18 cellular contexts compared by ENCODE assay signal in the genomic region with DNA sequence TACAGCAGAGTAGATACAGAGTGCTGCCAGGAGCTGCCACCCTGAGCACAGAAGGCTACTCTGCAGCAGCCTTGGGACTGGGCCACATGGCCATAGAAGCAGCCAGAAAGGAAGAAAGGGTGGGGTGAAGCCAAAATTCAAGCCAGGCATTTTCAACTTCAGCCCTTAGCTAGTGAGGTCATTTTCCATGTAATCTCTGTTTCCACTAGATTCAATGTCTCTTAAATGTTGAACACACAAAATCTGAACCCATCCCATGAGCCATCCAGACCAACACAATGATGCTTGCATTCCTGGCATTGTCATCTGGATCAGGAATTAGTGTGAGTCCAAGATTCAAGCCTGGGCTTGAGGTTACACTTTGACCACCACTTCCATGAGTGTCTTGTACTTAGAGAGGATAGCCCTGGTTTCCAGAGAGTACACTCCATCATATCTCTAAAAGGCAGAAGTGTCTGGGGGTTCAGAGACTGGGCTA.
DNase-seq lines count a peak whose midpoint lies in the region; ATAC-seq, FAIRE-seq and TF ChIP-seq lines count a peak whose summit lies in the region.
"Had no signal": no experiment of that assay in that cellular context is flagged by ENCODE, and none has a peak within 500 bp of the region (broad histone marks: within the 10 kb centered on the region; RNA-seq: fewer than 3 reads in every experiment).

No MANE protein-coding gene starts in this region.

- peaks cover 19% of the 10 kb centered on the region for H3K4me1 Mint-ChIP-seq in astrocyte (ENCODE audit: low read depth, unreplicated experiment)
- H3K4me1 Mint-ChIP-seq in activated CD8-positive, alpha-beta T cell treated with anti-CD3 and anti-CD28 coated beads for 36 hours (ENCODE audit: low read depth), result no peaks in the 10 kb centered on the region
- H3K4me1 Mint-ChIP-seq: stimulated activated effector memory CD8-positive, alpha-beta T cell treated with anti-CD3 and anti-CD28 coated beads, Interleukin-12 subunit alpha, Interleukin-12 subunit beta, amount 100 ng/mL, for 72 hours had no signal

- H3K4me3 ChIP-seq in GM23248, result no peak overlapping the region
- H3K4me3 ChIP-seq in astrocyte (ENCODE audit: insufficient read depth, low read depth, low read length), result no peak overlapping the region
- H3K4me3 ChIP-seq: left lung, right lobe of liver, SK-N-MC had no signal

- intact Hi-C loops in activated CD8-positive, alpha-beta T cell treated with anti-CD3 and anti-CD28 coated beads for 36 hours (cut with micrococcal nuclease), result no loop called here

- H3K79me2 ChIP-seq in GM23248 (ENCODE audit: insufficient read depth) (no peaks in the 10 kb centered on the region), astrocyte (ENCODE audit: insufficient read depth, low read length) (no peaks in the 10 kb centered on the region)

- TF ChIP-seq CTCF in astrocyte (IDR thresholded peaks at IDR 0.05; ENCODE audit: insufficient read depth, low read depth, low read length) (no peak), foreskin keratinocyte (conservative IDR thresholded peaks at IDR 0.05) (no peak)
- TF ChIP-seq CTCF in activated CD8-positive, alpha-beta T cell treated with anti-CD3 and anti-CD28 coated beads for 36 hours (IDR thresholded peaks at IDR 0.05), result no peak

- peaks cover 8% of the 10 kb centered on the region for H3K9me3 Mint-ChIP-seq in astrocyte (ENCODE audit: unreplicated experiment)
- no peaks in the 10 kb centered on the region for H3K9me3 Mint-ChIP-seq in activated CD8-positive, alpha-beta T cell treated with anti-CD3 and anti-CD28 coated beads for 36 hours
- H3K9me3 Mint-ChIP-seq: activated T-cell treated with anti-CD3 and anti-CD28 coated beads, Interleukin-2, amount 50 U/mL, for 24 hours had no signal

- H3K4me3 Mint-ChIP-seq in astrocyte (ENCODE audit: unreplicated experiment), result peak overlapping the region; percentile 48
- no peak overlapping the region for H3K4me3 Mint-ChIP-seq in activated CD8-positive, alpha-beta T cell treated with anti-CD3 and anti-CD28 coated beads for 36 hours
- H3K4me3 Mint-ChIP-seq: activated CD8-positive, alpha-beta T cell treated with anti-CD3 and anti-CD28 coated beads, Interleukin-2, amount 10 ng/mL, durations not matched to agents 7 days and 5 days; activated T-cell treated with anti-CD3 and anti-CD28 coated beads, Interleukin-2, amount 50 U/mL, for 24 hours; stimulated activated effector memory CD8-positive, alpha-beta T cell treated with anti-CD3 and anti-CD28 coated beads, Interleukin-12 subunit alpha, Interleukin-12 subunit beta, amount 100 ng/mL, for 72 hours had no signal

- H4K20me1 ChIP-seq in GM23248 (ENCODE audit: insufficient read depth), result no peaks in the 10 kb centered on the region
- no peaks in the 10 kb centered on the region for H4K20me1 ChIP-seq in astrocyte (ENCODE audit: insufficient read depth, low read length)

- H3K36me3 Mint-ChIP-seq in astrocyte (ENCODE audit: low read depth, unreplicated experiment), result no peaks in the 10 kb centered on the region
- no peaks in the 10 kb centered on the region for H3K36me3 Mint-ChIP-seq in activated CD8-positive, alpha-beta T cell treated with anti-CD3 and anti-CD28 coated beads for 36 hours (ENCODE audit: low read depth)
- H3K36me3 Mint-ChIP-seq: stimulated activated effector memory CD8-positive, alpha-beta T cell treated with anti-CD3 and anti-CD28 coated beads, Interleukin-12 subunit alpha, Interleukin-12 subunit beta, amount 100 ng/mL, for 72 hours had no signal

- no peaks in the 10 kb centered on the region for H3K27me3 ChIP-seq in GM23248 (replicated peaks; ENCODE audit: insufficient read depth)
- H3K27me3 ChIP-seq in astrocyte (ENCODE audit: insufficient read depth, low read length), result no peaks in the 10 kb centered on the region
- H3K27me3 ChIP-seq in foreskin keratinocyte, result no peaks in the 10 kb centered on the region
- H3K27me3 ChIP-seq: left lung, right lobe of liver had no signal

- H3K4me1 ChIP-seq in GM23248 (ENCODE audit: insufficient read depth), result peaks cover 16% of the 10 kb centered on the region
- H3K4me1 ChIP-seq in astrocyte (ENCODE audit: insufficient read depth, low read length), result peaks cover 4% of the 10 kb centered on the region
- peaks cover 3% of the 10 kb centered on the region for H3K4me1 ChIP-seq in foreskin keratinocyte
- H3K4me1 ChIP-seq: left lung, right lobe of liver had no signal

- no peaks in the 10 kb centered on the region for H3K9me3 ChIP-seq in GM23248 (ENCODE audit: low read depth)
- no peaks in the 10 kb centered on the region for H3K9me3 ChIP-seq in astrocyte (ENCODE audit: insufficient read depth, low read depth, low read length)
- H3K9me3 ChIP-seq: left lung, right lobe of liver had no signal

- H2AFZ ChIP-seq in GM23248, result no peak overlapping the region
- no peak overlapping the region for H2AFZ ChIP-seq in astrocyte (ENCODE audit: low read depth, low read length)

- in situ Hi-C loops in GM23248 (cut with MboI), result no loop called here

- H3K9ac ChIP-seq in GM23248, result no peak overlapping the region
- H3K9ac ChIP-seq in astrocyte (ENCODE audit: low read length), result no peak overlapping the region

- DNase-seq in GM23248 (peak; percentile 49), astrocyte (ENCODE audit: low read depth) (peak; percentile 76), foreskin keratinocyte (peak; percentile 49 to 76), pons (ENCODE audit: low spot score) (peak; percentile 22), midbrain (lab: John Stamatoyannopoulos, UW) (no peak), DMS79 (lab: John Stamatoyannopoulos, UW) (no peak)
- DNase-seq in activated CD8-positive, alpha-beta T cell treated with anti-CD3 and anti-CD28 coated beads for 36 hours, result no peak
- DNase-seq: activated CD4-positive, CD25-positive, alpha-beta regulatory T cell; activated CD8-positive, alpha-beta T cell treated with anti-CD3 and anti-CD28 coated beads, Interleukin-2, amount 10 ng/mL, durations not matched to agents 7 days and 5 days; activated naive CD4-positive, alpha-beta T cell treated with anti-CD3 and anti-CD28 coated beads, Interleukin-2, amount 50 U/mL, for 16 hours; activated T-cell treated with anti-CD3 and anti-CD28 coated beads, Interleukin-2, amount 50 U/mL, for 24 hours; H7; left lung; NCI-H1694; NCI-H2227 treated with DMSO at 0.1 percent for 48 hours; right lobe of liver had no signal

- H3K4me2 ChIP-seq in GM23248 (ENCODE audit: unreplicated experiment), result no peak overlapping the region
- H3K4me2 ChIP-seq in astrocyte (ENCODE audit: low read length), result no peak overlapping the region

- FAIRE-seq in astrocyte (lab: Jason Lieb, UNC), result no peak

- peak; percentile 38 for ATAC-seq in foreskin keratinocyte
- no peak for ATAC-seq in activated CD8-positive, alpha-beta T cell treated with anti-CD3 and anti-CD28 coated beads for 36 hours
- ATAC-seq: activated CD8-positive, alpha-beta T cell treated with anti-CD3 and anti-CD28 coated beads, Interleukin-2, amount 10 ng/mL, durations not matched to agents 7 days and 5 days; left lung; right lobe of liver; stimulated activated effector memory CD8-positive, alpha-beta T cell treated with anti-CD3 and anti-CD28 coated beads, Interleukin-12 subunit alpha, Interleukin-12 subunit beta, amount 100 ng/mL, for 72 hours had no signal

- H3K36me3 ChIP-seq in GM23248 (ENCODE audit: low read depth) (no peaks in the 10 kb centered on the region), astrocyte (ENCODE audit: insufficient read depth, low read length) (no peaks in the 10 kb centered on the region)
- H3K36me3 ChIP-seq: left lung, right lobe of liver had no signal

- H3K27ac Mint-ChIP-seq in astrocyte (ENCODE audit: unreplicated experiment), result peak overlapping the region; percentile 97
- no peak overlapping the region for H3K27ac Mint-ChIP-seq in activated CD8-positive, alpha-beta T cell treated with anti-CD3 and anti-CD28 coated beads for 36 hours
- H3K27ac Mint-ChIP-seq: activated CD8-positive, alpha-beta T cell treated with anti-CD3 and anti-CD28 coated beads, Interleukin-2, amount 10 ng/mL, durations not matched to agents 7 days and 5 days; activated T-cell treated with anti-CD3 and anti-CD28 coated beads, Interleukin-2, amount 50 U/mL, for 24 hours; stimulated activated effector memory CD8-positive, alpha-beta T cell treated with anti-CD3 and anti-CD28 coated beads, Interleukin-12 subunit alpha, Interleukin-12 subunit beta, amount 100 ng/mL, for 72 hours had no signal

- no peaks in the 10 kb centered on the region for H3K9me2 ChIP-seq in GM23248 (ENCODE audit: insufficient read depth)

- peaks cover 13% of the 10 kb centered on the region for H3K27me3 Mint-ChIP-seq in astrocyte (ENCODE audit: low read depth, unreplicated experiment)
- no peaks in the 10 kb centered on the region for H3K27me3 Mint-ChIP-seq in activated CD8-positive, alpha-beta T cell treated with anti-CD3 and anti-CD28 coated beads for 36 hours
- H3K27me3 Mint-ChIP-seq: activated T-cell treated with anti-CD3 and anti-CD28 coated beads, Interleukin-2, amount 50 U/mL, for 24 hours had no signal

- no peak overlapping the region for H3K27ac ChIP-seq in GM23248
- no peak overlapping the region for H3K27ac ChIP-seq in astrocyte (ENCODE audit: low read depth, low read length)
- H3K27ac ChIP-seq in foreskin keratinocyte, result no peak overlapping the region
- H3K27ac ChIP-seq: left lung, right lobe of liver, SK-N-MC had no signal

- peaks cover under 1% of the 10 kb centered on the region for H3F3A ChIP-seq in GM23248 (ENCODE audit: insufficient read depth)

- POLR2A ChIA-PET in activated CD8-positive, alpha-beta T cell treated with anti-CD3 and anti-CD28 coated beads for 36 hours (lab: Charles Lee), result no interaction called here

- CTCF ChIA-PET in activated CD8-positive, alpha-beta T cell treated with anti-CD3 and anti-CD28 coated beads for 36 hours (lab: Charles Lee), result no interaction called here

Comparison
In these comparisons a context has a peak if more than half of its experiments do, and no peak if none do; other contexts are left out.
1. DNase-seq: peak in GM23248 (single experiment), astrocyte (single experiment), foreskin keratinocyte (2 of 2) and pons (single experiment); none in midbrain (single experiment), DMS79 (single experiment) and activated CD8-positive, alpha-beta T cell treated with anti-CD3 and anti-CD28 coated beads for 36 hours (single experiment).